ENCODE assay signal across 23 cellular contexts in the genomic region with DNA sequence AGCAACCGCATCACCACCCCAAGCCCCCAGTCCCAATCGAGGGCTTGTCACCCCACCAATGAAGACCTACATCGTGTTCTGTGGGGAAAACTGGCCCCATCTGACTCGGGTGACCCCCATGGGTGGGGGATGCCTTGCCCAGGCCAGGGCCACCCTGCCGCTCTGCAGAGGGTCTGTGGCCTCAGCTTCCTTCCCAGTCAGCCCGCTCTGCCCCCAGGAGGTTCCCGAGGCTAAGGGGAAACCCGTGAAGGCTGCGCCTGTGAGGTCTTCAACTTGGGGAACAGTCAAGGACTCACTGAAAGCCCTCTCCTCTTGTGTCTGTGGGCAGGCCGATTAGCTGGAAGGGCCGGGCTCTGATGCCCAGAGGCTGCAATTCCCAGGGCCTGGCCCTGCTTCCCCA. TPM values are rescaled to one million over a fixed set of nuclear protein-coding genes. Genes with fewer than 3 reads are reported as not detected.
DNase-seq lines count a peak whose midpoint lies in the region; ATAC-seq, FAIRE-seq and TF ChIP-seq lines count a peak whose summit lies in the region.
"Had no signal": no experiment of that assay in that cellular context is flagged by ENCODE, and none has a peak within 500 bp of the region (broad histone marks: within the 10 kb centered on the region; RNA-seq: fewer than 3 reads in every experiment).

No MANE protein-coding gene starts in this region.

- TF ChIP-seq CTCF in K562 (IDR thresholded peaks at IDR 0.05 in 2 of 3, conservative IDR thresholded peaks at IDR 0.05 in 1 of 3; ENCODE audit: insufficient read depth in 2 of 3, low read depth in 1 of 3, low read length in 3 of 3): no peak

- WGBS in K562 (ENCODE audit: insufficient coverage, low coverage, missing lambda C conversion rate): 27% methylated on average over 11 of the region's 11 CpGs
- no CpG with 5 or more reads among the region's 11 CpGs for WGBS in neuronal stem cell (ENCODE audit: extremely low coverage in 2 of 2, insufficient read length in 2 of 2, insufficient replicate concordance in 1 of 2), 2 donors

- H3K9me3 Mint-ChIP-seq in stimulated activated naive CD8-positive, alpha-beta T cell treated with anti-CD3 and anti-CD28 coated beads, Interleukin-15, Interleukin-2, amounts not matched to agents 100 ng/mL and 50 ng/mL, for 24 hours: no peaks in the 10 kb centered on the region
- no peaks in the 10 kb centered on the region for H3K9me3 Mint-ChIP-seq in stimulated activated naive CD8-positive, alpha-beta T cell treated with anti-CD3 and anti-CD28 coated beads, Interleukin-15, amount 100 ng/mL, for 72 hours
- H3K9me3 Mint-ChIP-seq: GM23338 had no signal

- no peaks in the 10 kb centered on the region for H3K79me1 ChIP-seq in neuronal stem cell (ENCODE audit: low read depth, low read length)

- no peak overlapping the region for H4K91ac ChIP-seq in neuronal stem cell (ENCODE audit: low read depth, low read length, poor library complexity)

- H3K18ac ChIP-seq in neuronal stem cell (ENCODE audit: low read length): no peak overlapping the region

- H4K20me1 ChIP-seq in K562 (replicated peaks; ENCODE audit: control insufficient read depth, insufficient read depth, low read length): no peaks in the 10 kb centered on the region

- POLR2A ChIA-PET in K562 (lab: Yijun Ruan, JAX): interaction anchor here (0.6 to 0.8 kb wide), 3 partner anchors 241 to 701 kb away, joined by 3 read pairs; no protein-coding TSS in a partner anchor

- in situ Hi-C loops in K562 (cut with MboI) (no loop called here), HAP-1 (cut with MboI; ENCODE audit: low sequenced_read_pairs) (loop anchor here (10.0 kb wide), 1 partner anchor 179 kb away; no protein-coding TSS in a partner anchor)

- no peak overlapping the region for H2BK15ac ChIP-seq in neuronal stem cell (ENCODE audit: low read length)

- no peak overlapping the region for H3K4me3 ChIP-seq in K562
- H3K4me3 ChIP-seq in neuronal stem cell (ENCODE audit: low read length in 2 of 2): no peak overlapping the region
- H3K4me3 ChIP-seq in HAP-1: no peak overlapping the region
- H3K4me3 ChIP-seq: GM23338 had no signal

- no peaks in the 10 kb centered on the region for H3K36me3 Mint-ChIP-seq in stimulated activated naive CD8-positive, alpha-beta T cell treated with anti-CD3 and anti-CD28 coated beads, Interleukin-15, Interleukin-2, amounts not matched to agents 100 ng/mL and 50 ng/mL, for 24 hours (ENCODE audit: low read depth)

- TF ChIP-seq RAD21 in K562 (CRISPR knock-in tag; conservative IDR thresholded peaks at IDR 0.05 in 1 of 2, IDR thresholded peaks at IDR 0.05 in 1 of 2): no peak

- ATAC-seq in stimulated activated naive CD8-positive, alpha-beta T cell treated with anti-CD3 and anti-CD28 coated beads, Interleukin-15, amount 100 ng/mL, for 72 hours: no peak
- no peak for ATAC-seq in K562
- no peak for ATAC-seq in sciatic nerve
- ATAC-seq: GM23338, Panc1, SK-N-SH treated with all-trans-retinoic acid at 6 μM for 48 hours had no signal

- BruUV-seq in K562 (replicated peaks; lab: Mats Ljungman, UMichigan): no TSS peak

- H3K4me3 Mint-ChIP-seq in stimulated activated naive CD8-positive, alpha-beta T cell treated with anti-CD3 and anti-CD28 coated beads, Interleukin-15, Interleukin-2, amounts not matched to agents 100 ng/mL and 50 ng/mL, for 24 hours: no peak overlapping the region
- no peak overlapping the region for H3K4me3 Mint-ChIP-seq in stimulated activated naive CD8-positive, alpha-beta T cell treated with anti-CD3 and anti-CD28 coated beads, Interleukin-15, amount 100 ng/mL, for 72 hours
- H3K4me3 Mint-ChIP-seq: GM23338 had no signal

- H3K4me1 ChIP-seq in K562 (replicated peaks in 1 of 2; ENCODE audit: control insufficient read depth in 2 of 2, insufficient read depth in 2 of 2, low read length in 2 of 2) (peaks cover 9 to 13% of the 10 kb centered on the region in 2 experiments; a peak in 4 of 5 replicates), neuronal stem cell (ENCODE audit: control insufficient read depth in 2 of 2, insufficient read depth in 1 of 2, low read depth in 1 of 2, low read length in 2 of 2) (peaks cover 0 to 2% of the 10 kb centered on the region in 2 donors), HAP-1 (peaks cover 3% of the 10 kb centered on the region)

- no peak overlapping the region for H3K14ac ChIP-seq in neuronal stem cell (ENCODE audit: low read length)

- no peak overlapping the region for H3K4ac ChIP-seq in neuronal stem cell (ENCODE audit: low read length)

- CTCF ChIA-PET in K562 (lab: Yijun Ruan, JAX; ENCODE audit: low intra/inter-chr PET ratio): interaction anchor here (6.1 kb wide), 1 partner anchor 49 kb away, joined by 53 read pairs; no protein-coding TSS in a partner anchor

- no peak overlapping the region for H2BK5ac ChIP-seq in neuronal stem cell (ENCODE audit: low read length)

- H3K27ac ChIP-seq in K562 (ENCODE audit: extremely low read depth, low read depth, low read length): no peak overlapping the region
- no peak overlapping the region for H3K27ac ChIP-seq in neuronal stem cell (replicated peaks; ENCODE audit: low read length)

- no peak for FAIRE-seq in K562 (lab: Jason Lieb, UNC)
- FAIRE-seq: D721Med, HTR-8/SVneo had no signal

- H3K27me3 Mint-ChIP-seq in stimulated activated naive CD8-positive, alpha-beta T cell treated with anti-CD3 and anti-CD28 coated beads, Interleukin-15, Interleukin-2, amounts not matched to agents 100 ng/mL and 50 ng/mL, for 24 hours: no peaks in the 10 kb centered on the region
- no peaks in the 10 kb centered on the region for H3K27me3 Mint-ChIP-seq in stimulated activated naive CD8-positive, alpha-beta T cell treated with anti-CD3 and anti-CD28 coated beads, Interleukin-15, amount 100 ng/mL, for 72 hours

- intact Hi-C loops in K562 (cut with micrococcal nuclease): loop anchor here (5.0 kb wide), 1 partner anchor 66 kb away; a partner anchor contains a TSS
- intact Hi-C loops in sciatic nerve (cut with DNase I): no loop called here

- H2BK12ac ChIP-seq in neuronal stem cell (ENCODE audit: low read length): no peak overlapping the region

- no peak for TF ChIP-seq EP300 in K562 (IDR thresholded peaks at IDR 0.05; ENCODE audit: low read length)

- H2BK120ac ChIP-seq in neuronal stem cell (ENCODE audit: low read depth, low read length): no peak overlapping the region

- H2AFZ ChIP-seq in K562 (ENCODE audit: low read depth, low read length) (peak overlapping the region; percentile 48; the same call in 1 of the 2 replicates), neuronal stem cell (ENCODE audit: low read length) (no peak overlapping the region)
- H2AFZ ChIP-seq: GM23338 had no signal

- H3K9me1 ChIP-seq in K562 (ENCODE audit: control insufficient read depth, insufficient read depth, low read length): no peaks in the 10 kb centered on the region

- no peaks in the 10 kb centered on the region for H3K36me3 ChIP-seq in K562 (ENCODE audit: control insufficient read depth, insufficient read depth, low read length)
- no peaks in the 10 kb centered on the region for H3K36me3 ChIP-seq in neuronal stem cell (replicated peaks in 1 of 2; ENCODE audit: control insufficient read depth in 2 of 2, insufficient read depth in 2 of 2, low read length in 2 of 2)
- no peaks in the 10 kb centered on the region for H3K36me3 ChIP-seq in HAP-1 (replicated peaks)

- no peak overlapping the region for H3K23ac ChIP-seq in neuronal stem cell (ENCODE audit: low read depth, low read length, poor library complexity)

- H3K9ac ChIP-seq in K562 (ENCODE audit: insufficient read depth in 1 of 2, low read depth in 2 of 2, low read length in 2 of 2) (peak overlapping the region in 1 of 2 experiments; percentile 74; a peak in 2 of 4 replicates), neuronal stem cell (ENCODE audit: low read depth, low read length, poor library complexity) (no peak overlapping the region)

- H3K9me3 ChIP-seq in K562 (replicated peaks; ENCODE audit: control insufficient read depth, insufficient read depth, low read depth, low read length) (no peaks in the 10 kb centered on the region), neuronal stem cell (replicated peaks in 1 of 2; ENCODE audit: control insufficient read depth in 2 of 2, insufficient read depth in 1 of 2, low read depth in 1 of 2, low read length in 2 of 2) (no peaks in the 10 kb centered on the region), HAP-1 (no peaks in the 10 kb centered on the region)

- H3K79me2 ChIP-seq in K562 (ENCODE audit: control insufficient read depth, insufficient read depth, low read length): no peaks in the 10 kb centered on the region

- H4K8ac ChIP-seq in neuronal stem cell (ENCODE audit: low read depth, low read length): no peak overlapping the region

- no peak overlapping the region for H3K4me2 ChIP-seq in K562 (ENCODE audit: insufficient read depth, low read length)
- H3K4me2 ChIP-seq in neuronal stem cell (ENCODE audit: insufficient read depth, low read length, poor library complexity, severe bottlenecking): no peak overlapping the region
- H3K4me2 ChIP-seq: GM23338 had no signal

- peaks cover 9% of the 10 kb centered on the region for H3K4me1 Mint-ChIP-seq in stimulated activated naive CD8-positive, alpha-beta T cell treated with anti-CD3 and anti-CD28 coated beads, Interleukin-15, Interleukin-2, amounts not matched to agents 100 ng/mL and 50 ng/mL, for 24 hours (ENCODE audit: low read depth)
- peaks cover 30% of the 10 kb centered on the region for H3K4me1 Mint-ChIP-seq in stimulated activated naive CD8-positive, alpha-beta T cell treated with anti-CD3 and anti-CD28 coated beads, Interleukin-15, amount 100 ng/mL, for 72 hours

- DNase-seq in stimulated activated naive CD8-positive, alpha-beta T cell treated with anti-CD3 and anti-CD28 coated beads, Interleukin-15, amount 100 ng/mL, for 72 hours: no peak
- no peak for DNase-seq in K562 (ENCODE audit: extremely low read depth in 1 of 4, low spot score in 3 of 4)
- no peak for DNase-seq in neuronal stem cell (ENCODE audit: low spot score)
- DNase-seq in stimulated activated CD4-positive, alpha-beta T cell treated with anti-CD3 and anti-CD28 coated beads, Interleukin-1b, Interleukin-23, amount 100 ng/mL, for 48 hours: no peak
- DNase-seq in sciatic nerve (ENCODE audit: low spot score): no peak
- no peak for DNase-seq in HAP-1 (ENCODE audit: low spot score in 2 of 2)
- DNase-seq: AML-193, DMS53, IMR-90, NCI-H1105 treated with DMSO at 0.1 percent for 48 hours, NCI-H1694, NCI-H2081, NCI-H2171 treated with DMSO at 0.1 percent for 48 hours, NCI-H524 treated with DMSO at 0.1 percent for 48 hours, NCI-H82 had no signal

- peak overlapping the region; percentile 42 for H2AK5ac ChIP-seq in neuronal stem cell (ENCODE audit: low read depth, low read length)

- H3K27me3 ChIP-seq in K562 (ENCODE audit: control insufficient read depth in 2 of 2, insufficient read depth in 2 of 2, low read length in 2 of 2): peaks cover 2 to 10% of the 10 kb centered on the region in 2 experiments; a peak in 2 of 5 replicates
- peaks cover 0 to 8% (median 0%) of the 10 kb centered on the region in 3 experiments for H3K27me3 ChIP-seq in neuronal stem cell (ENCODE audit: control insufficient read depth in 3 of 3, insufficient read depth in 3 of 3, low read depth in 1 of 3, low read length in 3 of 3)
- no peaks in the 10 kb centered on the region for H3K27me3 ChIP-seq in HAP-1 (ENCODE audit: low read depth)

- no peak for TF ChIP-seq POLR2A in K562 (conservative IDR thresholded peaks at IDR 0.05)

- H3K27ac Mint-ChIP-seq in stimulated activated naive CD8-positive, alpha-beta T cell treated with anti-CD3 and anti-CD28 coated beads, Interleukin-15, Interleukin-2, amounts not matched to agents 100 ng/mL and 50 ng/mL, for 24 hours: peak overlapping the region; percentile 51
- H3K27ac Mint-ChIP-seq in stimulated activated naive CD8-positive, alpha-beta T cell treated with anti-CD3 and anti-CD28 coated beads, Interleukin-15, amount 100 ng/mL, for 72 hours: peak overlapping the region in 1 of 2 donors; percentile 74
- H3K27ac Mint-ChIP-seq: GM23338 had no signal

RNA-seq across cellular contexts. Expression of a gene that starts 2.0 kb away (rescaled TPM):
- total RNA-seq in K562 (2011; cell fraction: chromatin; rRNA removed; ENCODE audit: low replicate concordance): not detected in 2 replicates
- not detected in 2 replicates for total RNA-seq in K562 (2011; cell fraction: nucleolus; rRNA removed)
- total RNA-seq in K562 (2011; cell fraction: nucleoplasm; rRNA removed): not detected in 2 replicates
- total RNA-seq in K562 (2014; rRNA removed) (not detected in 2 replicates), K562 (2014; rRNA removed; fragmentation: Illumina TruSeq; extraction: Trizol) (not detected in 2 replicates), K562 (2015; rRNA removed; fragmentation: Illumina TruSeq; extraction: Trizol) (not detected in 2 replicates), K562 (2021) (not detected in 2 replicates), sciatic nerve (0.18 TPM)
- polyA plus RNA-seq in K562 (2011; rRNA removed) (not detected in 2 replicates), K562 (2014; fragmentation: Illumina TruSeq; extraction: Trizol) (not detected in 2 replicates), K562 (2014; fragmentation: Nextera tagmentation; extraction: Ambion mirVana) (not detected), K562 (2014; rRNA removed) (not detected in 2 replicates)
- polyA plus RNA-seq in K562 (2011; cell fraction: cytosol; rRNA removed): not detected in 2 replicates
- polyA plus RNA-seq in K562 (2011; cell fraction: nucleus; rRNA removed): not detected in 2 replicates
- not detected in 2 replicates for polyA plus RNA-seq in K562 (2012)
- not detected in 2 replicates for polyA minus RNA-seq in K562 (2011; rRNA and poly(A)+ RNA removed)
- not detected in 2 replicates for polyA minus RNA-seq in K562 (2011; cell fraction: cytosol; rRNA and poly(A)+ RNA removed)
- not detected in 2 replicates for polyA minus RNA-seq in K562 (2011; cell fraction: nucleus; rRNA and poly(A)+ RNA removed)
- not detected for polyA plus RNA-seq in neuronal stem cell (2013, experiment 1 of 2)
- polyA plus RNA-seq in neuronal stem cell (2013, experiment 2 of 2): not detected
- total RNA-seq: A172, GM23338, IMR-90 had no signal
- polyA plus RNA-seq: AG04450, GM23338, IMR-90 had no signal

RNA-seq across cellular contexts. Expression of a gene that starts 11.8 kb away (rescaled TPM):
- 0.44 TPM in 1 of 2 replicates, not detected in the other for total RNA-seq in K562 (2011; cell fraction: chromatin; rRNA removed; ENCODE audit: low replicate concordance)
- total RNA-seq in K562 (2011; cell fraction: nucleolus; rRNA removed): not detected in 2 replicates
- total RNA-seq in K562 (2011; cell fraction: nucleoplasm; rRNA removed): 0.31 TPM in 1 of 2 replicates, not detected in the other
- 0.05 TPM in 1 of 2 replicates, not detected in the other for total RNA-seq in K562 (2014; rRNA removed)
- total RNA-seq in K562 (2014; rRNA removed; fragmentation: Illumina TruSeq; extraction: Trizol): not detected in 2 replicates
- total RNA-seq in K562 (2015; rRNA removed; fragmentation: Illumina TruSeq; extraction: Trizol): not detected in 2 replicates
- total RNA-seq in K562 (2021): 0.09 TPM in 1 of 2 replicates, not detected in the other
- polyA plus RNA-seq in K562 (2011; rRNA removed): 0.07 and 0.08 TPM in 2 replicates
- 0.03 and 0.04 TPM in 2 replicates for polyA plus RNA-seq in K562 (2011; cell fraction: cytosol; rRNA removed)
- 0.07 and 0.08 TPM in 2 replicates for polyA plus RNA-seq in K562 (2011; cell fraction: nucleus; rRNA removed)
- polyA plus RNA-seq in K562 (2012): 0.16 and 0.17 TPM in 2 replicates
- polyA plus RNA-seq in K562 (2014; fragmentation: Illumina TruSeq; extraction: Trizol): 0.19 TPM in 1 of 2 replicates, not detected in the other
- polyA plus RNA-seq in K562 (2014; fragmentation: Nextera tagmentation; extraction: Ambion mirVana): not detected
- polyA plus RNA-seq in K562 (2014; rRNA removed): not detected in 2 replicates
- polyA minus RNA-seq in K562 (2011; rRNA and poly(A)+ RNA removed): not detected in 2 replicates
- not detected in 2 replicates for polyA minus RNA-seq in K562 (2011; cell fraction: cytosol; rRNA and poly(A)+ RNA removed)
- polyA minus RNA-seq in K562 (2011; cell fraction: nucleus; rRNA and poly(A)+ RNA removed): not detected in 2 replicates
- polyA plus RNA-seq in neuronal stem cell (2013, experiment 1 of 2): not detected
- not detected for polyA plus RNA-seq in neuronal stem cell (2013, experiment 2 of 2)
- 10.7 TPM for total RNA-seq in sciatic nerve
- total RNA-seq: A172, GM23338 had no signal

RNA-seq across cellular contexts. Expression of a gene that starts 15.8 kb away (rescaled TPM):
- total RNA-seq in K562 (2011; cell fraction: chromatin; rRNA removed; ENCODE audit: low replicate concordance): 0.55 and 2.4 TPM in 2 replicates
- total RNA-seq in K562 (2011; cell fraction: nucleolus; rRNA removed): 0.92 and 2.0 TPM in 2 replicates
- total RNA-seq in K562 (2011; cell fraction: nucleoplasm; rRNA removed): 0.76 and 2.0 TPM in 2 replicates
- total RNA-seq in K562 (2014; rRNA removed) (0.18 TPM in 1 of 2 replicates, not detected in the other), K562 (2014; rRNA removed; fragmentation: Illumina TruSeq; extraction: Trizol) (not detected in 2 replicates), K562 (2015; rRNA removed; fragmentation: Illumina TruSeq; extraction: Trizol) (not detected in 2 replicates), K562 (2021) (0.07 and 0.18 TPM in 2 replicates), sciatic nerve (0.13 TPM)
- polyA plus RNA-seq in K562 (2011; rRNA removed) (0.10 and 0.45 TPM in 2 replicates), K562 (2014; fragmentation: Illumina TruSeq; extraction: Trizol) (0.10 TPM in 1 of 2 replicates, not detected in the other), K562 (2014; fragmentation: Nextera tagmentation; extraction: Ambion mirVana) (under 1 TPM in 1 of 2 experiments, not detected in 1; 0.03 TPM), K562 (2014; rRNA removed) (0.37 TPM in 1 of 2 replicates, not detected in the other)
- polyA plus RNA-seq in K562 (2011; cell fraction: cytosol; rRNA removed): 0.24 and 1.1 TPM in 2 replicates
- 4.6 and 6.0 TPM in 2 replicates for polyA plus RNA-seq in K562 (2011; cell fraction: nucleus; rRNA removed)
- polyA plus RNA-seq in K562 (2012): 0.14 and 0.35 TPM in 2 replicates
- 0.07 TPM in 1 of 2 replicates, not detected in the other for polyA minus RNA-seq in K562 (2011; rRNA and poly(A)+ RNA removed)
- not detected in 2 replicates for polyA minus RNA-seq in K562 (2011; cell fraction: cytosol; rRNA and poly(A)+ RNA removed)
- polyA minus RNA-seq in K562 (2011; cell fraction: nucleus; rRNA and poly(A)+ RNA removed): 0.56 and 0.94 TPM in 2 replicates
- polyA plus RNA-seq in neuronal stem cell (2013, experiment 1 of 2): 0.13 TPM
- polyA plus RNA-seq in neuronal stem cell (2013, experiment 2 of 2): 0.08 TPM
- total RNA-seq: A172, IMR-90 had no signal
- polyA plus RNA-seq: AG04450 had no signal

RNA-seq across cellular contexts. Expression of a gene that starts 30.1 kb away (rescaled TPM):
- total RNA-seq in K562 (2011; cell fraction: chromatin; rRNA removed; ENCODE audit: low replicate concordance): 64.2 and 253 TPM in 2 replicates
- 186 and 214 TPM in 2 replicates for total RNA-seq in K562 (2011; cell fraction: nucleolus; rRNA removed)
- 76.0 and 95.5 TPM in 2 replicates for total RNA-seq in K562 (2011; cell fraction: nucleoplasm; rRNA removed)
- total RNA-seq in K562 (2014; rRNA removed) (43.3 and 54.0 TPM in 2 replicates), K562 (2014; rRNA removed; fragmentation: Illumina TruSeq; extraction: Trizol) (10.4 and 11.0 TPM in 2 replicates), K562 (2015; rRNA removed; fragmentation: Illumina TruSeq; extraction: Trizol) (29.6 and 33.2 TPM in 2 replicates), K562 (2021) (46.5 and 53.4 TPM in 2 replicates), sciatic nerve (37.7 TPM)
- polyA plus RNA-seq in K562 (2011; rRNA removed) (43.4 and 71.1 TPM in 2 replicates), K562 (2014; fragmentation: Illumina TruSeq; extraction: Trizol) (15.1 and 31.6 TPM in 2 replicates), K562 (2014; fragmentation: Nextera tagmentation; extraction: Ambion mirVana) (1 to 10 TPM; 1.1 to 1.7 TPM), K562 (2014; rRNA removed) (50.3 and 54.1 TPM in 2 replicates)
- polyA plus RNA-seq in K562 (2011; cell fraction: cytosol; rRNA removed): 56.0 and 83.7 TPM in 2 replicates
- polyA plus RNA-seq in K562 (2011; cell fraction: nucleus; rRNA removed): 333 and 422 TPM in 2 replicates
- 34.3 and 57.6 TPM in 2 replicates for polyA plus RNA-seq in K562 (2012)
- 22.8 and 30.5 TPM in 2 replicates for polyA minus RNA-seq in K562 (2011; rRNA and poly(A)+ RNA removed)
- polyA minus RNA-seq in K562 (2011; cell fraction: cytosol; rRNA and poly(A)+ RNA removed): 36.4 and 38.9 TPM in 2 replicates
- 70.3 and 82.3 TPM in 2 replicates for polyA minus RNA-seq in K562 (2011; cell fraction: nucleus; rRNA and poly(A)+ RNA removed)
- polyA plus RNA-seq in neuronal stem cell (2013, experiment 1 of 2): 26.5 TPM
- 28.4 TPM for polyA plus RNA-seq in neuronal stem cell (2013, experiment 2 of 2)

RNA-seq across cellular contexts. Expression of a gene that starts 37.6 kb away (rescaled TPM):
- 1.2 and 5.1 TPM in 2 replicates for total RNA-seq in K562 (2011; cell fraction: chromatin; rRNA removed; ENCODE audit: low replicate concordance)
- 3.3 and 5.3 TPM in 2 replicates for total RNA-seq in K562 (2011; cell fraction: nucleolus; rRNA removed)
- 1.8 and 2.3 TPM in 2 replicates for total RNA-seq in K562 (2011; cell fraction: nucleoplasm; rRNA removed)
- total RNA-seq in K562 (2014; rRNA removed): 0.64 and 1.6 TPM in 2 replicates
- 0.32 and 0.40 TPM in 2 replicates for total RNA-seq in K562 (2014; rRNA removed; fragmentation: Illumina TruSeq; extraction: Trizol)
- total RNA-seq in K562 (2015; rRNA removed; fragmentation: Illumina TruSeq; extraction: Trizol): 0.19 and 0.29 TPM in 2 replicates
- 1.1 TPM in 2 replicates for total RNA-seq in K562 (2021)
- 1.4 and 4.0 TPM in 2 replicates for polyA plus RNA-seq in K562 (2011; rRNA removed)
- 3.6 and 5.5 TPM in 2 replicates for polyA plus RNA-seq in K562 (2011; cell fraction: cytosol; rRNA removed)
- 22.9 and 26.0 TPM in 2 replicates for polyA plus RNA-seq in K562 (2011; cell fraction: nucleus; rRNA removed)
- 0.48 and 1.8 TPM in 2 replicates for polyA plus RNA-seq in K562 (2012)
- 0.97 and 1.1 TPM in 2 replicates for polyA plus RNA-seq in K562 (2014; fragmentation: Illumina TruSeq; extraction: Trizol)
- under 1 TPM; 0.08 to 0.49 TPM for polyA plus RNA-seq in K562 (2014; fragmentation: Nextera tagmentation; extraction: Ambion mirVana)
- 1.2 and 1.7 TPM in 2 replicates for polyA plus RNA-seq in K562 (2014; rRNA removed)
- polyA minus RNA-seq in K562 (2011; rRNA and poly(A)+ RNA removed): 0.99 and 1.2 TPM in 2 replicates
- polyA minus RNA-seq in K562 (2011; cell fraction: cytosol; rRNA and poly(A)+ RNA removed): 1.0 TPM in 1 of 2 replicates, not detected in the other
- polyA minus RNA-seq in K562 (2011; cell fraction: nucleus; rRNA and poly(A)+ RNA removed): 1.5 and 2.3 TPM in 2 replicates
- 2.9 TPM for polyA plus RNA-seq in neuronal stem cell (2013, experiment 1 of 2)
- polyA plus RNA-seq in neuronal stem cell (2013, experiment 2 of 2): 2.7 TPM
- total RNA-seq in sciatic nerve: 1.4 TPM
- total RNA-seq: A172, IMR-90 had no signal
